1 cellular context compared by ENCODE assay signal in the genomic region with DNA sequence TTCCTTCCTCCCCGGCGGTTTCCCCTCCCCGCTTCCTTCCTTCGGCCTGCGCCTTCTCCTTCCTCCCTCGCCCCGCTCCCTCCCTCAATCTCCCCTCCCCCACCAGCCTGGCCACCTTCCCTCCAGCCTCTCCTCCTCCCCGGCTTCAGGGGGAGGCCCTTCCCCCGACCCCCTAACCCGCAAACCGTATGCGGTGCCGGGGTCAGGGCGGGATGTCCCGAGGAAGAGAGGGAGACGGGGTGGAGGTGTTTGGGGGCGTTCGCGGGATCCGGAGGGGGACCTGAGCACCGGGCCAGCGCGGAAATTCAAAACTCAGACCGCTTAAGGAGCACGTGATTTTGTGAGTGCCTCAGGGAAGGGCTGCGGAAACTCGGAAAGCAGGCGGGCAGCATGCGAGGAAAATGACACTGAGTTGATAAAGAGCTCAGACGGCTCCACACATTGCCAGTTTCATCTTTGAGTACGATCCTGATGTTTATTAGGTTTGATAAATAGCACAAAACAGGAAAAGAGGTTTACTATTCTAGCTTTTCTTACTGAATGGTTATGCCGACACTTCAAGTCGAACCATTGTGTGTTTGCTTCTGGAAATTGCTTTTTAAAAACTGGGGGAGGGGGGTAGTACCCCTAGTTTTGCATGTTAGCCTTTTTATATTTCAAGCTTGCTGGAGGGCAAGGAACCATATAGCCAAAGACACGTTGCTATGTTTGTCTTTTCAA.
TF ChIP-seq lines count a peak whose summit lies in the region.

No MANE protein-coding gene starts in this region.

TF ChIP-seq in K562, 482 proteins besides CTCF, POLR2A, EP300 and RAD21 (continued from another document and continues in another):
- TF ChIP-seq, protein P1, sequence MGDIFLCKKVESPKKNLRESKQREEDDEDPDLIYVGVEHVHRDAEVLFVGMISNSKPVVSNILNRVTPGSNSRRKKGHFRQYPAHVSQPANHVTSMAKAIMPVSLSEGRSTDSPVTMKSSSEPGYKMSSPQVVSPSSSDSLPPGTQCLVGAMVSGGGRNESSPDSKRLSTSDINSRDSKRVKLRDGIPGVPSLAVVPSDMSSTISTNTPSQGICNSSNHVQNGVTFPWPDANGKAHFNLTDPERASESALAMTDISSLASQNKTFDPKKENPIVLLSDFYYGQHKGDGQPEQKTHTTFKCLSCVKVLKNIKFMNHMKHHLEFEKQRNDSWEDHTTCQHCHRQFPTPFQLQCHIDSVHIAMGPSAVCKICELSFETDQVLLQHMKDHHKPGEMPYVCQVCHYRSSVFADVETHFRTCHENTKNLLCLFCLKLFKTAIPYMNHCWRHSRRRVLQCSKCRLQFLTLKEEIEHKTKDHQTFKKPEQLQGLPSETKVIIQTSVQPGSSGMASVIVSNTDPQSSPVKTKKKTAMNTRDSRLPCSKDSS (IDR thresholded peaks at IDR 0.05; ENCODE audit: low read depth, partially characterized antibody): no peak
- TF ChIP-seq NCOA4 (IDR thresholded peaks at IDR 0.05; ENCODE audit: partially characterized antibody): no peak
- TF ChIP-seq, protein P2, sequence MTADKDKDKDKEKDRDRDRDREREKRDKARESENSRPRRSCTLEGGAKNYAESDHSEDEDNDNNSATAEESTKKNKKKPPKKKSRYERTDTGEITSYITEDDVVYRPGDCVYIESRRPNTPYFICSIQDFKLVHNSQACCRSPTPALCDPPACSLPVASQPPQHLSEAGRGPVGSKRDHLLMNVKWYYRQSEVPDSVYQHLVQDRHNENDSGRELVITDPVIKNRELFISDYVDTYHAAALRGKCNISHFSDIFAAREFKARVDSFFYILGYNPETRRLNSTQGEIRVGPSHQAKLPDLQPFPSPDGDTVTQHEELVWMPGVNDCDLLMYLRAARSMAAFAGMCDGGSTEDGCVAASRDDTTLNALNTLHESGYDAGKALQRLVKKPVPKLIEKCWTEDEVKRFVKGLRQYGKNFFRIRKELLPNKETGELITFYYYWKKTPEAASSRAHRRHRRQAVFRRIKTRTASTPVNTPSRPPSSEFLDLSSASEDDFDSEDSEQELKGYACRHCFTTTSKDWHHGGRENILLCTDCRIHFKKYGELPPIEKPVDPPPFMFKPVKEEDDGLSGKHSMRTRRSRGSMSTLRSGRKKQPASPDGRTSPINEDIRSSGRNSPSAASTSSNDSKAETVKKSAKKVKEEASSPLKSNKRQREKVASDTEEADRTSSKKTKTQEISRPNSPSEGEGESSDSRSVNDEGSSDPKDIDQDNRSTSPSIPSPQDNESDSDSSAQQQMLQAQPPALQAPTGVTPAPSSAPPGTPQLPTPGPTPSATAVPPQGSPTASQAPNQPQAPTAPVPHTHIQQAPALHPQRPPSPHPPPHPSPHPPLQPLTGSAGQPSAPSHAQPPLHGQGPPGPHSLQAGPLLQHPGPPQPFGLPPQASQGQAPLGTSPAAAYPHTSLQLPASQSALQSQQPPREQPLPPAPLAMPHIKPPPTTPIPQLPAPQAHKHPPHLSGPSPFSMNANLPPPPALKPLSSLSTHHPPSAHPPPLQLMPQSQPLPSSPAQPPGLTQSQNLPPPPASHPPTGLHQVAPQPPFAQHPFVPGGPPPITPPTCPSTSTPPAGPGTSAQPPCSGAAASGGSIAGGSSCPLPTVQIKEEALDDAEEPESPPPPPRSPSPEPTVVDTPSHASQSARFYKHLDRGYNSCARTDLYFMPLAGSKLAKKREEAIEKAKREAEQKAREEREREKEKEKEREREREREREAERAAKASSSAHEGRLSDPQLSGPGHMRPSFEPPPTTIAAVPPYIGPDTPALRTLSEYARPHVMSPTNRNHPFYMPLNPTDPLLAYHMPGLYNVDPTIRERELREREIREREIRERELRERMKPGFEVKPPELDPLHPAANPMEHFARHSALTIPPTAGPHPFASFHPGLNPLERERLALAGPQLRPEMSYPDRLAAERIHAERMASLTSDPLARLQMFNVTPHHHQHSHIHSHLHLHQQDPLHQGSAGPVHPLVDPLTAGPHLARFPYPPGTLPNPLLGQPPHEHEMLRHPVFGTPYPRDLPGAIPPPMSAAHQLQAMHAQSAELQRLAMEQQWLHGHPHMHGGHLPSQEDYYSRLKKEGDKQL (CRISPR knock-in tag; IDR thresholded peaks at IDR 0.05; ENCODE audit: borderline replicate concordance): no peak
- TF ChIP-seq CC2D1A (IDR thresholded peaks at IDR 0.05): peak; percentile 32; the same call in 1 of the 2 replicates
- TF ChIP-seq, protein P3, sequence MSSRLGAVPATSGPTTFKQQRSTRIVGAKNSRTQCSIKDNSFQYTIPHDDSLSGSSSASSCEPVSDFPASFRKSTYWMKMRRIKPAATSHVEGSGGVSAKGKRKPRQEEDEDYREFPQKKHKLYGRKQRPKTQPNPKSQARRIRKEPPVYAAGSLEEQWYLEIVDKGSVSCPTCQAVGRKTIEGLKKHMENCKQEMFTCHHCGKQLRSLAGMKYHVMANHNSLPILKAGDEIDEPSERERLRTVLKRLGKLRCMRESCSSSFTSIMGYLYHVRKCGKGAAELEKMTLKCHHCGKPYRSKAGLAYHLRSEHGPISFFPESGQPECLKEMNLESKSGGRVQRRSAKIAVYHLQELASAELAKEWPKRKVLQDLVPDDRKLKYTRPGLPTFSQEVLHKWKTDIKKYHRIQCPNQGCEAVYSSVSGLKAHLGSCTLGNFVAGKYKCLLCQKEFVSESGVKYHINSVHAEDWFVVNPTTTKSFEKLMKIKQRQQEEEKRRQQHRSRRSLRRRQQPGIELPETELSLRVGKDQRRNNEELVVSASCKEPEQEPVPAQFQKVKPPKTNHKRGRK (tag; IDR thresholded peaks at IDR 0.05): no peak
- peak; percentile 72 for TF ChIP-seq TFAP4 (CRISPR knock-in tag; IDR thresholded peaks at IDR 0.05; ENCODE audit: borderline replicate concordance)
- peak; percentile 49; the same call in 1 of the 2 replicates for TF ChIP-seq HLTF (IDR thresholded peaks at IDR 0.05)
- TF ChIP-seq ILF3 (IDR thresholded peaks at IDR 0.05; ENCODE audit: borderline replicate concordance): no peak
- no peak for TF ChIP-seq CEBPB (tag; IDR thresholded peaks at IDR 0.05)
- TF ChIP-seq ZNF449 (CRISPR knock-in tag; IDR thresholded peaks at IDR 0.05): no peak
- no peak for TF ChIP-seq ZNF212 (CRISPR knock-in tag; IDR thresholded peaks at IDR 0.05)
- TF ChIP-seq, protein P4, sequence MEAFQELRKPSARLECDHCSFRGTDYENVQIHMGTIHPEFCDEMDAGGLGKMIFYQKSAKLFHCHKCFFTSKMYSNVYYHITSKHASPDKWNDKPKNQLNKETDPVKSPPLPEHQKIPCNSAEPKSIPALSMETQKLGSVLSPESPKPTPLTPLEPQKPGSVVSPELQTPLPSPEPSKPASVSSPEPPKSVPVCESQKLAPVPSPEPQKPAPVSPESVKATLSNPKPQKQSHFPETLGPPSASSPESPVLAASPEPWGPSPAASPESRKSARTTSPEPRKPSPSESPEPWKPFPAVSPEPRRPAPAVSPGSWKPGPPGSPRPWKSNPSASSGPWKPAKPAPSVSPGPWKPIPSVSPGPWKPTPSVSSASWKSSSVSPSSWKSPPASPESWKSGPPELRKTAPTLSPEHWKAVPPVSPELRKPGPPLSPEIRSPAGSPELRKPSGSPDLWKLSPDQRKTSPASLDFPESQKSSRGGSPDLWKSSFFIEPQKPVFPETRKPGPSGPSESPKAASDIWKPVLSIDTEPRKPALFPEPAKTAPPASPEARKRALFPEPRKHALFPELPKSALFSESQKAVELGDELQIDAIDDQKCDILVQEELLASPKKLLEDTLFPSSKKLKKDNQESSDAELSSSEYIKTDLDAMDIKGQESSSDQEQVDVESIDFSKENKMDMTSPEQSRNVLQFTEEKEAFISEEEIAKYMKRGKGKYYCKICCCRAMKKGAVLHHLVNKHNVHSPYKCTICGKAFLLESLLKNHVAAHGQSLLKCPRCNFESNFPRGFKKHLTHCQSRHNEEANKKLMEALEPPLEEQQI (IDR thresholded peaks at IDR 0.05): no peak
- TF ChIP-seq MITF (IDR thresholded peaks at IDR 0.05): no peak
- TF ChIP-seq KHSRP (IDR thresholded peaks at IDR 0.05): no peak
- no peak for TF ChIP-seq ZNF77 (CRISPR knock-in tag; IDR thresholded peaks at IDR 0.05)
- peak in 1 of 2 experiments; percentile 66 for TF ChIP-seq AFF1 (IDR thresholded peaks at IDR 0.05; ENCODE audit: low read depth in 1 of 2, partially characterized antibody in 2 of 2)
- TF ChIP-seq ZNF124 (CRISPR knock-in tag; IDR thresholded peaks at IDR 0.05): no peak
- peak; percentile 68 for TF ChIP-seq RNF2 (IDR thresholded peaks at IDR 0.05)
- no peak for TF ChIP-seq FOSL1 (tag; conservative IDR thresholded peaks at IDR 0.05)
- TF ChIP-seq PTRF (tag; IDR thresholded peaks at IDR 0.05): no peak
- no peak for TF ChIP-seq CLOCK (CRISPR knock-in tag; IDR thresholded peaks at IDR 0.05; ENCODE audit: borderline replicate concordance)
- no peak for TF ChIP-seq ZFP91 (CRISPR knock-in tag; IDR thresholded peaks at IDR 0.05)
- no peak for TF ChIP-seq ELF2 (CRISPR knock-in tag; IDR thresholded peaks at IDR 0.05)
- TF ChIP-seq ARID1B (IDR thresholded peaks at IDR 0.05): peak; percentile 58
- TF ChIP-seq FOXK2 (conservative IDR thresholded peaks at IDR 0.05 in 1 of 2, IDR thresholded peaks at IDR 0.05 in 1 of 2; ENCODE audit: low read depth in 2 of 2): no peak; a peak in 2 of 4 replicates
